ENCODE assay signal across 15 cellular contexts in the genomic region with DNA sequence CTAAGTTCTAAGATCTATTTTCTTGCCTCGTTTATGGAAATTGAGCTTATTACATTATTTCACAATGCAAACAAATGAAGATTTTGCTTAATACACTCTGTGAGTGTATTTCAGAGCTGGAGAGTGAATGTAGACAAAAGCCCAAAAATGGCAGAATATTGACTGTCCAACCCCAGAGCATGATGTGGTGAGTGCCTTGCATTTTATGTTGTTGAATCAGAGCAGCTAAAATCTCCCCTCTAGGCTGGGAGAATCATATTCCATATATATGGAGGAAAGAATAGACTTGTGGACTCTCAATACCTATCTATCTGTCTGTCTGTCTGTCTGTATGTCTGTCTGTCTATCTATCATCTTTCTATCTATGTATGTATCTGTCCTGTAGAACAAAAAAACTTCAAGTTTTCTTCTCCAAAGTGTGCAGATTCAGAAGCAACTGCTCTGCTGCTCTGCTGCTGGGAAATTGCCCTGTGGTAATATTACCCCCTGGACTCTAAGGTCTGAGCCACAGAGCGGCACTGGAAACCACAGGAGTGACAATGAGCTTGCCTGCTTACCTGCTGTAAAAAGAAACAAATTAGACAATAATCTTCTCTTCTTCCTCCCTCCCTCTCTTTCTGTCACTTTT.
DNase-seq lines count a peak whose midpoint lies in the region; ATAC-seq and TF ChIP-seq lines count a peak whose summit lies in the region.
"Had no signal": no experiment of that assay in that cellular context is flagged by ENCODE, and none has a peak within 500 bp of the region (broad histone marks: within the 10 kb centered on the region; RNA-seq: fewer than 3 reads in every experiment).

No MANE protein-coding gene starts in this region.

- H3K4me3 ChIP-seq in GM23248, result no peak overlapping the region
- no peak overlapping the region for H3K4me3 ChIP-seq in Panc1 (ENCODE audit: low read depth in 2 of 2, low read length in 2 of 2)
- H3K4me3 ChIP-seq in fibroblast of mammary gland (ENCODE audit: control insufficient read depth, low read depth, low read length), result no peak overlapping the region
- H3K4me3 ChIP-seq: PC-9, testis had no signal

- H3K9me2 ChIP-seq in GM23248 (ENCODE audit: insufficient read depth), result no peaks in the 10 kb centered on the region

- H3K27me3 ChIP-seq in GM23248 (replicated peaks; ENCODE audit: insufficient read depth), result no peaks in the 10 kb centered on the region
- no peaks in the 10 kb centered on the region for H3K27me3 ChIP-seq in Panc1 (ENCODE audit: control insufficient read depth, insufficient read depth, low read length)
- H3K27me3 ChIP-seq: testis had no signal

- no TSS peak for BruUV-seq in Panc1 (replicated peaks; lab: Mats Ljungman, UMichigan)

- H3K4me3 Mint-ChIP-seq in progenitor cell of endocrine pancreas (ENCODE audit: low read depth), result no peak overlapping the region
- H3K4me3 Mint-ChIP-seq: CD14-positive monocyte; endodermal cell; naive thymus-derived CD4-positive, alpha-beta T cell had no signal

- intact Hi-C loops in Panc1 (cut with micrococcal nuclease; ENCODE audit: unreplicated experiment), result loop anchor here (10.0 kb wide), 2 partner anchors 126 to 204 kb away; no protein-coding TSS in a partner anchor

- H3K27ac ChIP-seq in GM23248 (no peak overlapping the region), Panc1 (ENCODE audit: low read length) (no peak overlapping the region), substantia nigra (ENCODE audit: low read depth, low read length, poor library complexity, severe bottlenecking) (no peak overlapping the region)
- H3K27ac ChIP-seq: PC-9, testis had no signal

- H3K36me3 Mint-ChIP-seq in progenitor cell of endocrine pancreas (ENCODE audit: insufficient read depth), result peaks cover 1% of the 10 kb centered on the region
- H3K36me3 Mint-ChIP-seq: CD14-positive monocyte; naive thymus-derived CD4-positive, alpha-beta T cell had no signal

- CTCF ChIA-PET in Panc1 (lab: Charles Lee), result no interaction called here

- peak; percentile 75 for ATAC-seq in Panc1
- ATAC-seq: left cardiac atrium; naive thymus-derived CD4-positive, alpha-beta T cell had no signal

- H3K4me1 ChIP-seq in GM23248 (ENCODE audit: insufficient read depth) (peaks cover 28% of the 10 kb centered on the region), Panc1 (ENCODE audit: control insufficient read depth, insufficient read depth, low read length) (no peaks in the 10 kb centered on the region)
- H3K4me1 ChIP-seq: testis had no signal

- peak overlapping the region; percentile 30 for H3K27ac Mint-ChIP-seq in progenitor cell of endocrine pancreas
- H3K27ac Mint-ChIP-seq: CD14-positive monocyte; endodermal cell; naive thymus-derived CD4-positive, alpha-beta T cell had no signal

- WGBS in GM23248 (ENCODE audit: low coverage in 1 of 2, low lambda C conversion rate in 2 of 2, missing lambda C conversion rate in 2 of 2), 2 experiments, result 78 to 79% methylated on average over 2 of the region's 2 CpGs

- in situ Hi-C loops in GM23248 (cut with MboI) (no loop called here), Panc1 (cut with HindIII; ENCODE audit: low pct_unique_long_range_greater_than_20kb, low sequenced_read_pairs) (no loop called here)

- no peak overlapping the region for H3K9ac ChIP-seq in GM23248

- H3K27me3 Mint-ChIP-seq in progenitor cell of endocrine pancreas, result no peaks in the 10 kb centered on the region
- H3K27me3 Mint-ChIP-seq: naive thymus-derived CD4-positive, alpha-beta T cell had no signal

- H2AFZ ChIP-seq in GM23248, result peak overlapping the region; percentile 27
- H2AFZ ChIP-seq: PC-9 had no signal

- POLR2A ChIA-PET in Panc1 (lab: Charles Lee), result no interaction called here

- H3K36me3 ChIP-seq in GM23248 (ENCODE audit: low read depth) (no peaks in the 10 kb centered on the region), Panc1 (ENCODE audit: control insufficient read depth, insufficient read depth, low read length) (no peaks in the 10 kb centered on the region)

- no peaks in the 10 kb centered on the region for H4K20me1 ChIP-seq in GM23248 (ENCODE audit: insufficient read depth)

- H3K9me3 ChIP-seq in GM23248 (ENCODE audit: low read depth) (no peaks in the 10 kb centered on the region), Panc1 (ENCODE audit: control insufficient read depth, insufficient read depth, low read depth, low read length) (no peaks in the 10 kb centered on the region)
- H3K9me3 ChIP-seq: testis had no signal

- H3K79me2 ChIP-seq in GM23248 (ENCODE audit: insufficient read depth), result no peaks in the 10 kb centered on the region

- peaks cover 3% of the 10 kb centered on the region for H3K9me3 Mint-ChIP-seq in progenitor cell of endocrine pancreas (ENCODE audit: low read depth)
- H3K9me3 Mint-ChIP-seq: endodermal cell had no signal

- peaks cover 11% of the 10 kb centered on the region for H3K4me1 Mint-ChIP-seq in progenitor cell of endocrine pancreas (ENCODE audit: low read depth)
- H3K4me1 Mint-ChIP-seq: CD14-positive monocyte; naive thymus-derived CD4-positive, alpha-beta T cell had no signal

- TF ChIP-seq CTCF in Panc1 (IDR thresholded peaks at IDR 0.05) (no peak), fibroblast of mammary gland (conservative IDR thresholded peaks at IDR 0.05; ENCODE audit: control insufficient read depth, insufficient read depth, low read depth, low read length) (no peak), progenitor cell of endocrine pancreas (IDR thresholded peaks at IDR 0.05; ENCODE audit: unreplicated experiment) (no peak)

- H3K4me2 ChIP-seq in GM23248 (ENCODE audit: unreplicated experiment), result peak overlapping the region; percentile 18
- H3K4me2 ChIP-seq: PC-9 had no signal

- DNase-seq in GM23248, result peak; percentile 66
- no peak for DNase-seq in Panc1 (ENCODE audit: low read depth, low spot score)
- peak; percentile 27 for DNase-seq in fibroblast of mammary gland (ENCODE audit: low read depth)
- DNase-seq in progenitor cell of endocrine pancreas (ENCODE audit: low spot score, unreplicated experiment), result no peak
- DNase-seq in substantia nigra (lab: John Stamatoyannopoulos, UW), result no peak
- no peak for DNase-seq in superior temporal gyrus (ENCODE audit: extremely low spot score)
- no peak for DNase-seq in inferior parietal cortex (ENCODE audit: extremely low spot score)
- DNase-seq: endodermal cell; left cardiac atrium; naive thymus-derived CD4-positive, alpha-beta T cell; NCI-H1092 treated with DMSO at 0.1 percent for 48 hours; retina; testis had no signal

- peaks cover 27% of the 10 kb centered on the region for H3F3A ChIP-seq in GM23248 (ENCODE audit: insufficient read depth)

Comparison
In these comparisons a context has a peak if more than half of its experiments do, and no peak if none do; other contexts are left out.
1. DNase-seq: peak in GM23248 (single experiment) and fibroblast of mammary gland (single experiment); none in Panc1 (single experiment), progenitor cell of endocrine pancreas (single experiment), substantia nigra (0 of 49), superior temporal gyrus (single experiment) and inferior parietal cortex (single experiment).